16 cellular contexts compared by ENCODE assay signal in the genomic region with DNA sequence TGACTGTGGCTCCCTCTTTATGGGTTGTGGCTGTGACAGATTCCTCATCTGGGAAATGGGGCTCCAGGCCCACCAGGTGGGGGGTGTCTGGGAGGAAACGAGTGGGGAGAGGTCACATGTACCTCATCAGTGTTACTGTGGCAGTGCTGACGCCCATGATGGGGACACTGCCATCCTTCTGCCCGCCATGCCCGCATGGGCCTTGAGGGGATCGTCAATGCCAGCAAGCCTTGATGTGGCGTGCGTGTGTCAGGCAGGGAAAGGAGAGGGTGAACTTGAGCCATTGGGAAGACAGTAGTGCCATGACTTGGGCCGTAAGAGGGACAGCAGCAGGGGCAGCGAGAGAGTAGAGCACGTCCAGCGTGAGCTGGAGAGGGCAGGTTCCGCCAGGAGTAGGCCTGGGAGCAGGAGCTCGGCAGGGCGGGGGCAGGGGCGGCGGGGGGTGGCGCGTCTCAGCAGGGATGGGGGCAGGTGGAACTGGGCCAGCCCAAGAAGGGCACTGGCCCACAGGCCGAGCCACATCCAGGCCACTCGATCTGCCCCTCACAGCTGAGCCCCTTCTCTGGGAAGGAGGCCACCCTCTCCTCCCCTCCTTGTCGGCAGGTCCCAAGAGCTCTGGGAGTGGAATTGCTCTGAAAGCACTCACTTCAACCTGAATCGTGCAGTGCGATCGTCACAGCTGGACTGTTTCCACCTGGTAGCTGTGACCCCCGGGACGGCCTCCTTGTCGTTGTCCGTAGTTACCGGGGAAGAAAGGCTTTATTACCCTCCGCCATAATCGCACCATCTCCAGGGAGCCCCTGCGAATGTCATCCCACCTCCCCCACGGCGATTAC. TPM values are rescaled to one million over a fixed set of nuclear protein-coding genes. Genes with fewer than 3 reads are reported as not detected.
DNase-seq lines count a peak whose midpoint lies in the region; FAIRE-seq and TF ChIP-seq lines count a peak whose summit lies in the region.
"Had no signal": no experiment of that assay in that cellular context is flagged by ENCODE, and none has a peak within 500 bp of the region (broad histone marks: within the 10 kb centered on the region; RNA-seq: fewer than 3 reads in every experiment).

No MANE protein-coding gene starts in this region.

- TF ChIP-seq CTCF in HEK293 (tag by site-specific recombination; IDR thresholded peaks at IDR 0.05) (no peak), H1 (IDR thresholded peaks at IDR 0.05; ENCODE audit: control extremely low read depth in 1 of 3, insufficient read depth in 1 of 3, low read depth in 1 of 3, low read length in 3 of 3) (no peak), progenitor cell of endocrine pancreas (IDR thresholded peaks at IDR 0.05; ENCODE audit: unreplicated experiment) (no peak), MM.1S (IDR thresholded peaks at IDR 0.05; ENCODE audit: low read length) (no peak)

- H3K4ac ChIP-seq in H1 (replicated peaks; ENCODE audit: insufficient read length, low read depth, low read length), result no peak overlapping the region

- H3K18ac ChIP-seq in H1 (ENCODE audit: extremely low read depth, low read length), result no peak overlapping the region; the same call in 1 of the 2 replicates

- no peak overlapping the region for H2BK20ac ChIP-seq in H1 (ENCODE audit: low read length)

- H3K9me2 ChIP-seq in MM.1S (replicated peaks; ENCODE audit: insufficient read depth, low read length), result no peaks in the 10 kb centered on the region

- H3K27me3 ChIP-seq in H1 (replicated peaks in 1 of 4; ENCODE audit: control insufficient read depth in 3 of 4, extremely low read depth in 1 of 4, insufficient read depth in 3 of 4, low read length in 3 of 4) (no peaks in the 10 kb centered on the region), small intestine (ENCODE audit: control insufficient read depth in 2 of 2, insufficient read depth in 2 of 2, low read length in 2 of 2) (no peaks in the 10 kb centered on the region), MM.1S (replicated peaks; ENCODE audit: insufficient read depth, low read length) (no peaks in the 10 kb centered on the region)
- H3K27me3 ChIP-seq: testis had no signal

- no peak for FAIRE-seq in H1 (lab: Jason Lieb, UNC)
- FAIRE-seq in small intestine (lab: Jason Lieb, UNC), result no peak
- FAIRE-seq: astrocyte, RCC 7860 had no signal

- POLR2A ChIA-PET in HEK293 (lab: Yijun Ruan, JAX), result no interaction called here
- POLR2A ChIA-PET in H1 (lab: Charles Lee; ENCODE audit: partially characterized antibody), result interaction anchor here (1.1 kb wide), 1 partner anchor 110 kb away, joined by 3 read pairs; no protein-coding TSS in a partner anchor

- H2AFZ ChIP-seq in H1 (ENCODE audit: low read length), result no peak overlapping the region
- no peak overlapping the region for H2AFZ ChIP-seq in MM.1S (ENCODE audit: low read length)

- DNase-seq in NCI-H2227 treated with DMSO at 0.1 percent for 48 hours (lab: John Stamatoyannopoulos, UW) (peak; percentile 23), H1 (ENCODE audit: low read depth in 1 of 2, low spot score in 2 of 2) (no peak), progenitor cell of endocrine pancreas (ENCODE audit: low spot score, unreplicated experiment) (no peak), superior temporal gyrus (ENCODE audit: extremely low spot score) (no peak), small intestine (no peak), MM.1S (no peak)
- DNase-seq: activated CD4-positive, alpha-beta memory T cell treated with anti-CD3 and anti-CD28 coated beads for 36 hours; activated naive CD4-positive, alpha-beta T cell treated with anti-CD3 and anti-CD28 coated beads for 36 hours; stimulated activated CD8-positive, alpha-beta memory T cell treated with anti-CD3 and anti-CD28 coated beads, Interleukin-4, amount 100 ng/mL, for 48 hours; testis had no signal

- peaks cover 7% of the 10 kb centered on the region for H3K27me3 Mint-ChIP-seq in progenitor cell of endocrine pancreas
- H3K27me3 Mint-ChIP-seq: activated CD4-positive, alpha-beta memory T cell treated with anti-CD3 and anti-CD28 coated beads for 36 hours had no signal

- CTCF ChIA-PET in HEK293 (lab: Yijun Ruan, JAX) (no interaction called here), H1 (lab: Charles Lee; ENCODE audit: partially characterized antibody) (interaction anchor here (1.1 to 2.5 kb wide), 2 partner anchors 29 to 46 kb away, joined by 3 to 8 read pairs; no protein-coding TSS in a partner anchor)

- H3K36me3 ChIP-seq in HEK293 (ENCODE audit: control insufficient read depth in 2 of 2, insufficient read depth in 1 of 2, low read length in 2 of 2) (no peaks in the 10 kb centered on the region), H1 (ENCODE audit: control insufficient read depth in 2 of 4, insufficient read depth in 4 of 4, low read length in 3 of 4) (no peaks in the 10 kb centered on the region), small intestine (ENCODE audit: control insufficient read depth in 2 of 2, insufficient read depth in 2 of 2, low read length in 2 of 2) (no peaks in the 10 kb centered on the region), MM.1S (replicated peaks; ENCODE audit: insufficient read depth, low read length) (no peaks in the 10 kb centered on the region)
- H3K36me3 ChIP-seq: prostate gland had no signal

- no peaks in the 10 kb centered on the region for H3F3A ChIP-seq in MM.1S (ENCODE audit: insufficient read depth, low read length)

- H3K14ac ChIP-seq in H1 (ENCODE audit: insufficient read length), result no peak overlapping the region

- TF ChIP-seq POLR2A in H1 (IDR thresholded peaks at IDR 0.05; ENCODE audit: control extremely low read depth in 1 of 2, low read depth in 2 of 2, low read length in 2 of 2), result no peak

- H4K20me1 ChIP-seq in H1 (replicated peaks in 1 of 2; ENCODE audit: control insufficient read depth in 1 of 2, insufficient read depth in 2 of 2, low read length in 2 of 2) (peaks cover 4 to 33% of the 10 kb centered on the region in 2 experiments), MM.1S (ENCODE audit: insufficient read depth, low read length) (no peaks in the 10 kb centered on the region)

- H3K9ac ChIP-seq in H1 (replicated peaks in 1 of 4; ENCODE audit: extremely low read depth in 1 of 4, low read depth in 3 of 4, low read length in 3 of 4), result no peak overlapping the region
- H3K9ac ChIP-seq in MM.1S (ENCODE audit: low read length), result no peak overlapping the region

- H3K4me2 ChIP-seq in H1 (ENCODE audit: insufficient read depth in 1 of 2, low read depth in 2 of 2, low read length in 2 of 2) (no peak overlapping the region), MM.1S (ENCODE audit: low read depth, low read length) (no peak overlapping the region)

- peaks cover 18% of the 10 kb centered on the region for H3K79me1 ChIP-seq in H1 (ENCODE audit: low read depth, low read length)

- TF ChIP-seq EP300 in H1 (IDR thresholded peaks at IDR 0.05; ENCODE audit: borderline replicate concordance in 1 of 2, low read depth in 2 of 2, low read length in 2 of 2), result no peak

- H3K9me3 ChIP-seq in HEK293 (ENCODE audit: control insufficient read depth, insufficient read depth, low read depth, low read length) (no peaks in the 10 kb centered on the region), H1 (ENCODE audit: insufficient read depth in 2 of 2, low read depth in 1 of 2, low read length in 1 of 2) (no peaks in the 10 kb centered on the region), small intestine (ENCODE audit: control insufficient read depth, low read depth) (no peaks in the 10 kb centered on the region), MM.1S (replicated peaks; ENCODE audit: insufficient read depth, low read length) (no peaks in the 10 kb centered on the region)
- H3K9me3 ChIP-seq: prostate gland, testis had no signal

- WGBS in H1 (ENCODE audit: extremely low coverage in 1 of 2, insufficient coverage in 1 of 2, insufficient read length in 1 of 2, insufficient replicate concordance in 2 of 2, low coverage in 1 of 2, low lambda C conversion rate in 2 of 2, missing lambda C conversion rate in 1 of 2), 2 experiments, result 91% methylated on average over 25 of the region's 34 CpGs; no CpG with 5 or more reads in 1 of the 2 experiments
- 87 to 91% (median 91%) methylated on average over 27 to 34 of the region's 34 CpGs for WGBS in small intestine, 3 donors

- H3K27ac ChIP-seq in HEK293 (ENCODE audit: extremely low read depth, low read depth, low read length) (no peak overlapping the region), H1 (ENCODE audit: low read depth, low read length) (no peak overlapping the region), small intestine (ENCODE audit: low read depth in 1 of 2, low read length in 1 of 2) (no peak overlapping the region), MM.1S (ENCODE audit: low read length) (no peak overlapping the region)
- H3K27ac ChIP-seq: prostate gland had no signal

- H3K36me3 Mint-ChIP-seq in progenitor cell of endocrine pancreas (ENCODE audit: insufficient read depth), result peaks cover 2% of the 10 kb centered on the region

- H3K23ac ChIP-seq in H1 (ENCODE audit: insufficient read length), result no peak overlapping the region

- peaks cover 17% of the 10 kb centered on the region for H3K4me1 Mint-ChIP-seq in progenitor cell of endocrine pancreas (ENCODE audit: low read depth)

- no peaks in the 10 kb centered on the region; the same call in 1 of the 2 replicates for H3K23me2 ChIP-seq in H1 (ENCODE audit: low read depth, low read length)

- H3K4me1 ChIP-seq in HEK293 (ENCODE audit: control insufficient read depth, insufficient read depth, low read length) (no peaks in the 10 kb centered on the region), H1 (replicated peaks in 1 of 4; ENCODE audit: control insufficient read depth in 3 of 4, insufficient read depth in 4 of 4, low read length in 3 of 4) (peaks cover 0 to 19% (median 5%) of the 10 kb centered on the region in 4 experiments; a peak in 4 of 7 replicates), small intestine (ENCODE audit: control insufficient read depth in 2 of 2, insufficient read depth in 1 of 2, low read depth in 1 of 2, low read length in 1 of 2) (no peaks in the 10 kb centered on the region), MM.1S (ENCODE audit: low read length) (no peaks in the 10 kb centered on the region)

- H4K8ac ChIP-seq in H1 (ENCODE audit: extremely low read depth, insufficient read depth, low read length), result no peak overlapping the region

- H2BK15ac ChIP-seq in H1 (ENCODE audit: low read length), result no peak overlapping the region

- H2BK5ac ChIP-seq in H1 (ENCODE audit: low read depth, low read length), result peak overlapping the region; percentile 49; the same call in 1 of the 2 replicates

- no peak overlapping the region for H3K4me3 Mint-ChIP-seq in progenitor cell of endocrine pancreas (ENCODE audit: low read depth)
- H3K4me3 Mint-ChIP-seq: activated CD4-positive, alpha-beta memory T cell treated with anti-CD3 and anti-CD28 coated beads for 36 hours; activated naive CD4-positive, alpha-beta T cell treated with anti-CD3 and anti-CD28 coated beads for 36 hours had no signal

- no peak overlapping the region for H3K56ac ChIP-seq in H1 (replicated peaks; ENCODE audit: insufficient read length, low read depth, low read length)

- peak overlapping the region; percentile 81 for H4K91ac ChIP-seq in H1 (replicated peaks; ENCODE audit: insufficient read length, low read length)

- H3K27ac Mint-ChIP-seq in progenitor cell of endocrine pancreas, result peak overlapping the region; percentile 10
- H3K27ac Mint-ChIP-seq: activated CD4-positive, alpha-beta memory T cell treated with anti-CD3 and anti-CD28 coated beads for 36 hours; activated naive CD4-positive, alpha-beta T cell treated with anti-CD3 and anti-CD28 coated beads for 36 hours had no signal

- no peak overlapping the region for H2BK120ac ChIP-seq in H1 (replicated peaks; ENCODE audit: low read depth, low read length)

- H2BK12ac ChIP-seq in H1 (ENCODE audit: low read depth, low read length), result no peak overlapping the region; the same call in 1 of the 2 replicates

- peaks cover 0 to 10% of the 10 kb centered on the region in 2 experiments; a peak in 1 of 4 replicates for H3K79me2 ChIP-seq in H1 (ENCODE audit: control insufficient read depth in 1 of 2, insufficient read depth in 2 of 2, low read length in 2 of 2)
- peaks cover 24% of the 10 kb centered on the region for H3K79me2 ChIP-seq in MM.1S (ENCODE audit: low read length)

- H4K5ac ChIP-seq in H1 (ENCODE audit: insufficient read length, low read depth, low read length), result no peak overlapping the region

- peak overlapping the region; percentile 83 for H2AK5ac ChIP-seq in H1 (ENCODE audit: low read depth, low read length)

- no peak for TF ChIP-seq RAD21 in H1 (IDR thresholded peaks at IDR 0.05 in 1 of 2, conservative IDR thresholded peaks at IDR 0.05 in 1 of 2; ENCODE audit: low read depth in 2 of 2, low read length in 2 of 2)

- no peak overlapping the region for H3K4me3 ChIP-seq in HEK293 (ENCODE audit: low read depth, low read length)
- no peak overlapping the region for H3K4me3 ChIP-seq in H1 (ENCODE audit: extremely low read depth in 1 of 4, insufficient read depth in 2 of 4, low read depth in 3 of 4, low read length in 4 of 4)
- H3K4me3 ChIP-seq in small intestine (ENCODE audit: low read depth in 1 of 2, low read length in 2 of 2), result no peak overlapping the region
- H3K4me3 ChIP-seq in MM.1S (ENCODE audit: low read length), result no peak overlapping the region
- H3K4me3 ChIP-seq: prostate gland, testis had no signal

- H3K9me3 Mint-ChIP-seq in progenitor cell of endocrine pancreas (ENCODE audit: low read depth), result no peaks in the 10 kb centered on the region
- H3K9me3 Mint-ChIP-seq: activated CD4-positive, alpha-beta memory T cell treated with anti-CD3 and anti-CD28 coated beads for 36 hours; activated naive CD4-positive, alpha-beta T cell treated with anti-CD3 and anti-CD28 coated beads for 36 hours had no signal

RNA-seq across cellular contexts. Expression of a gene that starts 9.9 kb away (rescaled TPM):
- total RNA-seq in H1 (2021; fragmentation: NEBNext Ultra II Directional; extraction: Animal tissue kit (Norgen Biotek cat#: 25700)), result 8.8 and 9.0 TPM in 2 replicates
- polyA plus RNA-seq in H1 (2011; rRNA removed), result 2.2 and 6.7 TPM in 2 replicates
- polyA plus RNA-seq in H1 (2011; cell fraction: cytosol; rRNA removed), result 5.5 TPM
- 6.8 TPM for polyA plus RNA-seq in H1 (2011; cell fraction: nucleus; rRNA removed)
- polyA plus RNA-seq in H1 (2012, experiment 1 of 2), result 4.9 to 9.1 TPM (median 6.0 TPM) in 4 replicates
- 5.2 TPM for polyA plus RNA-seq in H1 (2012, experiment 2 of 2)
- 4.2 TPM for polyA plus RNA-seq in H1 (2013, experiment 1 of 2)
- 4.0 TPM for polyA plus RNA-seq in H1 (2013, experiment 2 of 2)
- polyA minus RNA-seq in H1 (2011; rRNA and poly(A)+ RNA removed), result 6.3 and 8.8 TPM in 2 replicates
- polyA minus RNA-seq in H1 (2011; cell fraction: cytosol; rRNA and poly(A)+ RNA removed), result 11.4 TPM
- polyA minus RNA-seq in H1 (2011; cell fraction: nucleus; rRNA and poly(A)+ RNA removed), result 3.9 TPM
- total RNA-seq in progenitor cell of endocrine pancreas, result 11.6 and 12.3 TPM in 2 replicates
- 1 to 10 TPM; 1.6 to 4.7 (median 2.2) TPM for polyA plus RNA-seq in small intestine

RNA-seq across cellular contexts. Expression of a gene that starts 34.1 kb away (rescaled TPM):
- total RNA-seq in H1 (2021; fragmentation: NEBNext Ultra II Directional; extraction: Animal tissue kit (Norgen Biotek cat#: 25700)), result 8.6 and 12.2 TPM in 2 replicates
- polyA plus RNA-seq in H1 (2011; rRNA removed) (4.0 and 10.4 TPM in 2 replicates), small intestine (1 to 10 TPM in 2 of 3 donors, not detected in 1; 1.6 to 8.5 TPM)
- polyA plus RNA-seq in H1 (2011; cell fraction: cytosol; rRNA removed), result 6.1 TPM
- polyA plus RNA-seq in H1 (2011; cell fraction: nucleus; rRNA removed), result 34.5 TPM
- 5.8 to 11.5 TPM (median 11.1 TPM) in 4 replicates for polyA plus RNA-seq in H1 (2012, experiment 1 of 2)
- 10.7 TPM for polyA plus RNA-seq in H1 (2012, experiment 2 of 2)
- polyA plus RNA-seq in H1 (2013, experiment 1 of 2), result 37.3 TPM
- polyA plus RNA-seq in H1 (2013, experiment 2 of 2), result 37.3 TPM
- polyA minus RNA-seq in H1 (2011; rRNA and poly(A)+ RNA removed), result 0.56 and 0.82 TPM in 2 replicates
- polyA minus RNA-seq in H1 (2011; cell fraction: cytosol; rRNA and poly(A)+ RNA removed), result 9.2 TPM
- 5.0 TPM for polyA minus RNA-seq in H1 (2011; cell fraction: nucleus; rRNA and poly(A)+ RNA removed)
- total RNA-seq in progenitor cell of endocrine pancreas, result 5.0 and 6.4 TPM in 2 replicates
- total RNA-seq: lung microvascular endothelial cell; T-helper 2 cell treated with Interferon-gamma antibody and Interleukin-4, amounts not matched to agents 100 ng/mL and 5 ng/mL, for 36 hours had no signal

RNA-seq across cellular contexts. Expression of a gene that starts 36.7 kb away (rescaled TPM):
- 8.5 TPM in 2 replicates for total RNA-seq in H1 (2021; fragmentation: NEBNext Ultra II Directional; extraction: Animal tissue kit (Norgen Biotek cat#: 25700))
- polyA plus RNA-seq in H1 (2011; rRNA removed) (2.9 and 6.5 TPM in 2 replicates), small intestine (1 to 10 TPM; 5.8 to 7.3 (median 6.2) TPM)
- 2.7 TPM for polyA plus RNA-seq in H1 (2011; cell fraction: cytosol; rRNA removed)
- 18.3 TPM for polyA plus RNA-seq in H1 (2011; cell fraction: nucleus; rRNA removed)
- polyA plus RNA-seq in H1 (2012, experiment 1 of 2), result 4.4 to 9.8 TPM (median 8.1 TPM) in 4 replicates
- polyA plus RNA-seq in H1 (2012, experiment 2 of 2), result 4.9 TPM
- 8.8 TPM for polyA plus RNA-seq in H1 (2013, experiment 1 of 2)
- 7.7 TPM for polyA plus RNA-seq in H1 (2013, experiment 2 of 2)
- polyA minus RNA-seq in H1 (2011; rRNA and poly(A)+ RNA removed), result 0.71 and 1.8 TPM in 2 replicates
- 4.7 TPM for polyA minus RNA-seq in H1 (2011; cell fraction: cytosol; rRNA and poly(A)+ RNA removed)
- 6.3 TPM for polyA minus RNA-seq in H1 (2011; cell fraction: nucleus; rRNA and poly(A)+ RNA removed)
- total RNA-seq in progenitor cell of endocrine pancreas, result 39.5 and 39.7 TPM in 2 replicates

RNA-seq across cellular contexts. Expression of a gene that starts 40.2 kb away (rescaled TPM):
- 9.5 and 10.3 TPM in 2 replicates for total RNA-seq in H1 (2021; fragmentation: NEBNext Ultra II Directional; extraction: Animal tissue kit (Norgen Biotek cat#: 25700))
- polyA plus RNA-seq in H1 (2011; rRNA removed) (7.2 and 19.2 TPM in 2 replicates), small intestine (10 to 100 TPM in 1 of 3 donors, 1 to 10 TPM in 1, not detected in 1; 6.5 to 22.3 TPM)
- 10.3 TPM for polyA plus RNA-seq in H1 (2011; cell fraction: cytosol; rRNA removed)
- 15.8 TPM for polyA plus RNA-seq in H1 (2011; cell fraction: nucleus; rRNA removed)
- 5.8 to 11.1 TPM (median 9.9 TPM) in 4 replicates for polyA plus RNA-seq in H1 (2012, experiment 1 of 2)
- polyA plus RNA-seq in H1 (2012, experiment 2 of 2), result 10.1 TPM
- polyA plus RNA-seq in H1 (2013, experiment 1 of 2), result 46.8 TPM
- polyA plus RNA-seq in H1 (2013, experiment 2 of 2), result 48.9 TPM
- 0.68 and 2.1 TPM in 2 replicates for polyA minus RNA-seq in H1 (2011; rRNA and poly(A)+ RNA removed)
- polyA minus RNA-seq in H1 (2011; cell fraction: cytosol; rRNA and poly(A)+ RNA removed), result 7.1 TPM
- polyA minus RNA-seq in H1 (2011; cell fraction: nucleus; rRNA and poly(A)+ RNA removed), result 2.5 TPM
- total RNA-seq in progenitor cell of endocrine pancreas, result 4.4 and 6.0 TPM in 2 replicates
- total RNA-seq: activated CD4-positive, alpha-beta memory T cell treated with anti-CD3 and anti-CD28 coated beads for 36 hours; activated naive CD4-positive, alpha-beta T cell treated with anti-CD3 and anti-CD28 coated beads for 36 hours; lung microvascular endothelial cell; T-helper 2 cell treated with Interferon-gamma antibody and Interleukin-4, amounts not matched to agents 100 ng/mL and 5 ng/mL, for 36 hours had no signal

RNA-seq across cellular contexts. Expression of a gene that starts 58.2 kb away (rescaled TPM):
- 56.8 and 63.1 TPM in 2 replicates for total RNA-seq in H1 (2021; fragmentation: NEBNext Ultra II Directional; extraction: Animal tissue kit (Norgen Biotek cat#: 25700))
- polyA plus RNA-seq in H1 (2011; rRNA removed), result 62.7 and 132 TPM in 2 replicates
- polyA plus RNA-seq in H1 (2011; cell fraction: cytosol; rRNA removed), result 95.5 TPM
- polyA plus RNA-seq in H1 (2011; cell fraction: nucleus; rRNA removed), result 203 TPM
- polyA plus RNA-seq in H1 (2012, experiment 1 of 2), result 24.8 to 73.2 TPM (median 62.2 TPM) in 4 replicates
- 46.1 TPM for polyA plus RNA-seq in H1 (2012, experiment 2 of 2)
- 101 TPM for polyA plus RNA-seq in H1 (2013, experiment 1 of 2)
- polyA plus RNA-seq in H1 (2013, experiment 2 of 2), result 91.7 TPM
- 2.7 and 3.3 TPM in 2 replicates for polyA minus RNA-seq in H1 (2011; rRNA and poly(A)+ RNA removed)
- 32.8 TPM for polyA minus RNA-seq in H1 (2011; cell fraction: cytosol; rRNA and poly(A)+ RNA removed)
- 20.1 TPM for polyA minus RNA-seq in H1 (2011; cell fraction: nucleus; rRNA and poly(A)+ RNA removed)
- 66.5 and 67.4 TPM in 2 replicates for total RNA-seq in progenitor cell of endocrine pancreas
- polyA plus RNA-seq in small intestine, result 100 to 1,000 TPM in 1 of 3 donors, 10 to 100 TPM in 2; 59.9 to 102 (median 71.8) TPM
